17 cellular contexts compared by ENCODE assay signal in the genomic region with DNA sequence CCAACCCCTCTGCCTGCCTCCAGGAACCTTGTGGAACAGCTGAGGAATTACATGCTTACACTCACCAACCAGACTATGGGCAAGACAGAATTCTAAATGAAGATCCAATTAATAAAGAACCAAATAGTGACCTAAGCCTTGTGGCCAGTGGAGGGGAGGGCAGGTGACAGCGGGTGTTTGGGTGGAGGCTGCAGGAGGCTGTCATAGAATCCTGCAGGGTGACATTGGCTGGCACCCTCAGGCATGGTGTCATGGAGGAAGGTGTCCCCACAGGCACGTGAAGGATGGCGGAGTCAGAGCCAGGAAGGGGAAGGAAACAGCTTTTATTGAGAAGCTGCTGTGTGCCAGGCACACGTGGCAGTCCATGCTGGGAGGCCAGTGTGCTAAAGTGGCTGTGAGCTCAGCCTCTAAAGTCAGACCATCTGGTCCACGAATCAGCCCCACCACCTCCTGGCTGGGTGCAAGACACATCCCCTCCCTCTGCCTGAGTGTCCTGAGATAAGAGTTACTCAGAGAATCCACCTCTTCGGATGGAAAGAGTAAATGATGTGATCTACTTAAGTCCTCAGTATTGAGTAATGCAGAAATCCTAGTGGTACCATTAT. TPM values are rescaled to one million over a fixed set of nuclear protein-coding genes. Genes with fewer than 3 reads are reported as not detected.
A peak's percentile ranks its signal among the peaks of the same experiment; 100 is the strongest.
DNase-seq lines count a peak whose midpoint lies in the region; ATAC-seq, FAIRE-seq and TF ChIP-seq lines count a peak whose summit lies in the region.
"Had no signal": no experiment of that assay in that cellular context is flagged by ENCODE, and none has a peak within 500 bp of the region (broad histone marks: within the 10 kb centered on the region; RNA-seq: fewer than 3 reads in every experiment).

No MANE protein-coding gene starts in this region.

- H3K27ac Mint-ChIP-seq in CD14-positive monocyte, result peak overlapping the region in 1 of 7 donors; percentile 51
- peak overlapping the region; percentile 89 for H3K27ac Mint-ChIP-seq in activated CD8-positive, alpha-beta T cell treated with anti-CD3 and anti-CD28 coated beads, Interleukin-2, amount 10 ng/mL, durations not matched to agents 7 days and 5 days
- H3K27ac Mint-ChIP-seq: HFFc6, mesothelial cell of epicardium had no signal

- H3K4ac ChIP-seq in mesendoderm (ENCODE audit: low read depth, low read length), result no peak overlapping the region

- no peak overlapping the region for H3K23ac ChIP-seq in mesendoderm (ENCODE audit: low read length)

- DNase-seq in CD14-positive monocyte (ENCODE audit: low spot score) (peak; percentile 61), G401 (ENCODE audit: low spot score) (peak; percentile 17), mesendoderm (peak; percentile 57), NCI-H2107 treated with DMSO at 0.1 percent for 48 hours (lab: John Stamatoyannopoulos, UW; ENCODE audit: unreplicated experiment) (no peak), kidney (no peak)
- no peak for DNase-seq in activated CD8-positive, alpha-beta T cell treated with anti-CD3 and anti-CD28 coated beads, Interleukin-2, amount 10 ng/mL, durations not matched to agents 7 days and 5 days
- DNase-seq: C1 segment of cervical spinal cord; HFFc6; NCI-H1092 treated with DMSO at 0.1 percent for 48 hours; stimulated activated naive CD8-positive, alpha-beta T cell treated with anti-CD3 and anti-CD28 coated beads, Interleukin-15, Interleukin-2, amounts not matched to agents 100 U/mL and 50 U/mL, for 24 hours had no signal

- H4K8ac ChIP-seq in mesendoderm (ENCODE audit: low read depth, low read length), result no peak overlapping the region

- H3K4me1 ChIP-seq in mesendoderm (ENCODE audit: control insufficient read depth, low read depth, low read length), result no peaks in the 10 kb centered on the region
- H3K4me1 ChIP-seq in kidney (ENCODE audit: control insufficient read depth in 1 of 2, insufficient read depth in 1 of 2, low read depth in 1 of 2, low read length in 2 of 2), result peaks cover 0 to 3% of the 10 kb centered on the region in 2 donors

- H2AK5ac ChIP-seq in mesendoderm (ENCODE audit: low read length), result no peak overlapping the region

- no peak overlapping the region for H3K56ac ChIP-seq in mesendoderm (ENCODE audit: low read length)

- POLR2A ChIA-PET in activated CD8-positive, alpha-beta T cell treated with anti-CD3 and anti-CD28 coated beads, Interleukin-2, amount 10 ng/mL, durations not matched to agents 7 days and 5 days (lab: Charles Lee), result interaction anchor here (0.7 to 1.5 kb wide), 2 partner anchors 10 to 14 kb away, joined by 3 to 8 read pairs; no protein-coding TSS in a partner anchor

- ATAC-seq in activated CD8-positive, alpha-beta T cell treated with anti-CD3 and anti-CD28 coated beads, Interleukin-2, amount 10 ng/mL, durations not matched to agents 7 days and 5 days, result no peak
- ATAC-seq in HG03469 (IDR thresholded peaks at IDR 0.05; ENCODE audit: unreplicated experiment), result no peak

- no peak overlapping the region for H2BK15ac ChIP-seq in mesendoderm (replicated peaks; ENCODE audit: low read depth)

- no peaks in the 10 kb centered on the region for H3K79me1 ChIP-seq in mesendoderm (ENCODE audit: low read length)

- TF ChIP-seq CTCF in CD14-positive monocyte (IDR thresholded peaks at IDR 0.05), result no peak
- TF ChIP-seq CTCF in kidney (IDR thresholded peaks at IDR 0.05; ENCODE audit: borderline replicate concordance, extremely low read depth, insufficient read depth), result no peak

- H3K9me3 Mint-ChIP-seq in CD14-positive monocyte, result peaks cover 0 to 5% (median 0%) of the 10 kb centered on the region in 7 donors
- H3K9me3 Mint-ChIP-seq in activated CD8-positive, alpha-beta T cell treated with anti-CD3 and anti-CD28 coated beads, Interleukin-2, amount 10 ng/mL, durations not matched to agents 7 days and 5 days (ENCODE audit: insufficient read depth), result no peaks in the 10 kb centered on the region
- H3K9me3 Mint-ChIP-seq: mesothelial cell of epicardium had no signal

- H3K4me3 Mint-ChIP-seq in CD14-positive monocyte, result no peak overlapping the region
- H3K4me3 Mint-ChIP-seq in activated CD8-positive, alpha-beta T cell treated with anti-CD3 and anti-CD28 coated beads, Interleukin-2, amount 10 ng/mL, durations not matched to agents 7 days and 5 days, result no peak overlapping the region
- H3K4me3 Mint-ChIP-seq: HFFc6, mesothelial cell of epicardium had no signal

- WGBS in mesendoderm (ENCODE audit: extremely low coverage, insufficient coverage, low lambda C conversion rate), result no CpG with 5 or more reads among the region's 6 CpGs

- H3K9ac ChIP-seq in mesendoderm (ENCODE audit: low read length) (no peak overlapping the region), kidney (ENCODE audit: low read length in 2 of 2) (no peak overlapping the region)

- no peaks in the 10 kb centered on the region for H3K79me2 ChIP-seq in mesendoderm (ENCODE audit: control insufficient read depth, insufficient read depth, low read length)

- intact Hi-C loops in CD14-positive monocyte (cut with micrococcal nuclease), result no loop called here
- intact Hi-C loops in kidney (cut with DNase I), result no loop called here

- H3K9me3 ChIP-seq in kidney (ENCODE audit: control insufficient read depth in 1 of 2, low read length in 2 of 2), result no peaks in the 10 kb centered on the region

- H3K4me2 ChIP-seq in mesendoderm (ENCODE audit: low read length), result no peak overlapping the region
- H3K4me2 ChIP-seq: smooth muscle cell had no signal

- H3K36me3 ChIP-seq in mesendoderm (ENCODE audit: control insufficient read depth, insufficient read depth, low read length), result no peaks in the 10 kb centered on the region
- no peaks in the 10 kb centered on the region for H3K36me3 ChIP-seq in kidney (ENCODE audit: control insufficient read depth in 1 of 2, insufficient read depth in 2 of 2, low read length in 2 of 2)

- no peak for FAIRE-seq in kidney (lab: Jason Lieb, UNC)
- FAIRE-seq: GM12878, islet of Langerhans, TTC549 had no signal

- H3K4me1 Mint-ChIP-seq in CD14-positive monocyte, result peaks cover 10% of the 10 kb centered on the region
- H3K4me1 Mint-ChIP-seq in activated CD8-positive, alpha-beta T cell treated with anti-CD3 and anti-CD28 coated beads, Interleukin-2, amount 10 ng/mL, durations not matched to agents 7 days and 5 days (ENCODE audit: low read depth), result peaks cover 53% of the 10 kb centered on the region
- H3K4me1 Mint-ChIP-seq: mesothelial cell of epicardium had no signal

- in situ Hi-C loops in G401 (cut with HindIII; ENCODE audit: low sequenced_read_pairs), result no loop called here

- no peak overlapping the region for H2BK5ac ChIP-seq in mesendoderm (ENCODE audit: low read length)

- no peak overlapping the region for H3K4me3 ChIP-seq in mesendoderm (ENCODE audit: low read length)
- H3K4me3 ChIP-seq in kidney (ENCODE audit: low read length in 2 of 2), result no peak overlapping the region
- H3K4me3 ChIP-seq: GM12878, smooth muscle cell had no signal

- H3K27me3 ChIP-seq in mesendoderm (ENCODE audit: insufficient read depth, low read length, poor library complexity), result no peaks in the 10 kb centered on the region

- H3K27ac ChIP-seq in mesendoderm (ENCODE audit: low read depth, low read length), result no peak overlapping the region
- H3K27ac ChIP-seq in kidney (ENCODE audit: low read depth in 2 of 2, low read length in 2 of 2), result no peak overlapping the region

- H3K27me3 Mint-ChIP-seq in CD14-positive monocyte (ENCODE audit: low read depth in 3 of 3), result peaks cover 5 to 13% (median 9%) of the 10 kb centered on the region in 3 donors
- H3K27me3 Mint-ChIP-seq in activated CD8-positive, alpha-beta T cell treated with anti-CD3 and anti-CD28 coated beads, Interleukin-2, amount 10 ng/mL, durations not matched to agents 7 days and 5 days (ENCODE audit: low read depth), result no peaks in the 10 kb centered on the region

- CTCF ChIA-PET in activated CD8-positive, alpha-beta T cell treated with anti-CD3 and anti-CD28 coated beads, Interleukin-2, amount 10 ng/mL, durations not matched to agents 7 days and 5 days (lab: Charles Lee), result interaction anchor here (2.0 to 2.2 kb wide), 3 partner anchors 9 to 21 kb away, joined by 7 to 12 read pairs (median 7); no protein-coding TSS in a partner anchor

- H3K36me3 Mint-ChIP-seq in CD14-positive monocyte, result no peaks in the 10 kb centered on the region
- peaks cover 14% of the 10 kb centered on the region for H3K36me3 Mint-ChIP-seq in activated CD8-positive, alpha-beta T cell treated with anti-CD3 and anti-CD28 coated beads, Interleukin-2, amount 10 ng/mL, durations not matched to agents 7 days and 5 days (ENCODE audit: low read depth)
- H3K36me3 Mint-ChIP-seq: mesothelial cell of epicardium had no signal

- H3K18ac ChIP-seq in mesendoderm (ENCODE audit: low read length), result no peak overlapping the region

- H4K5ac ChIP-seq in mesendoderm (ENCODE audit: low read length), result no peak overlapping the region

- no peak overlapping the region for H2BK120ac ChIP-seq in mesendoderm (ENCODE audit: low read depth, low read length)

RNA-seq across cellular contexts. Expression of gene MYO18B, which starts 8.7 kb away (rescaled TPM):
- polyA plus RNA-seq in CD14-positive monocyte (not detected), kidney (ENCODE audit: insufficient read depth, low read depth, low replicate concordance) (0.19 TPM)
- total RNA-seq in G401 (2014; rRNA removed; shearing (Covaris generic)), result not detected in 2 replicates
- 1 to 10 TPM; 1.2 TPM for total RNA-seq in activated CD8-positive, alpha-beta T cell treated with anti-CD3 and anti-CD28 coated beads, Interleukin-2, amount 10 ng/mL, durations not matched to agents 7 days and 5 days
- polyA plus RNA-seq in mesendoderm (2013, experiment 1 of 2), result 0.18 TPM
- polyA plus RNA-seq in mesendoderm (2013, experiment 2 of 2), result 0.13 TPM
- 0.41 TPM for total RNA-seq in kidney
- total RNA-seq: SK-MEL-5 had no signal

Comparison
In these comparisons a context has a peak if more than half of its experiments do, and no peak if none do; other contexts are left out.
1. DNase-seq: peak in CD14-positive monocyte (single experiment), G401 (single experiment) and mesendoderm (single experiment); none in activated CD8-positive, alpha-beta T cell treated with anti-CD3 and anti-CD28 coated beads, Interleukin-2, amount 10 ng/mL, durations not matched to agents 7 days and 5 days (single experiment), NCI-H2107 treated with DMSO at 0.1 percent for 48 hours (single experiment) and kidney (single experiment).